ENCODE assay signal across 10 cellular contexts in the genomic region with DNA sequence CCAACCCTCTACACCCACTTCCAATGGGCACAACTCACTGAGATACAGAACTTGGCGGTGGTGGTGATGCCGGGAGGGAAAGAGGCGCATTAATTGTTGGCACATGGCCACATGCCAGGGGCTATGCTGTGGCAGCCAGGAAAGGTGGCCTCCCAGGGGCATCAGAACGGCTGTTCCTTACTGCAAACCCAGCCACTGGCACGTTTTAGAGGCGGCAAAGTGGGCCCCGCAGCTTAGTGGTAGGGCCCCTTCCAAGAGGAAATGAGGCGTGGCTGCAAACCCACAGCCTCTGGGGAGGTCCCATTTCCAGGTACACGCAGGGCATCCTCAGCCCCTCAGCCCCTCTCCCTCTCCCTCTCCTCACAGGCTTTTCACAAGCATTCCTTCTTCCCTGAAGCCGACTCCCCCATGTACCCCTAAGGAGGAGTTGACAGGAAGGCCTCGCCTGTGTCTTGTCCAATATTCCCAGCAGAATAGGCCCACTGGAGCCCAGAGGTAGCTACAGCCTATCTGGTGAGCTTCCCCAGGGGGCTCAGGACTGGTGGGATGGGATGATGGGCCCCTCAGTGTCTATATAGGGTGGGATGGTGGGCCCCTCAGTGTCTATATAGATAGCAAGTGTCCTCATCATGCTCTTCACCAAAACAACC.
DNase-seq lines count a peak whose midpoint lies in the region; ATAC-seq, FAIRE-seq and TF ChIP-seq lines count a peak whose summit lies in the region.
"Had no signal": no experiment of that assay in that cellular context is flagged by ENCODE, and none has a peak within 500 bp of the region (broad histone marks: within the 10 kb centered on the region; RNA-seq: fewer than 3 reads in every experiment).

No MANE protein-coding gene starts in this region.

- FAIRE-seq in D721Med (lab: Jason Lieb, UNC), result no peak

- intact Hi-C loops in lower lobe of right lung (cut with DNase I), result no loop called here

- TF ChIP-seq CTCF in lower lobe of right lung (IDR thresholded peaks at IDR 0.05) (no peak), type B pancreatic cell (conservative IDR thresholded peaks at IDR 0.05) (no peak), D721Med (IDR thresholded peaks at IDR 0.05; ENCODE audit: insufficient read depth, missing control alignments) (no peak)

- H3K9me3 Mint-ChIP-seq in activated naive CD4-positive, alpha-beta T cell treated with anti-CD3 and anti-CD28 coated beads, Interleukin-2, amount 10 ng/mL, durations not matched to agents 7 days and 5 days, result no peaks in the 10 kb centered on the region
- no peaks in the 10 kb centered on the region for H3K9me3 Mint-ChIP-seq in activated naive CD4-positive, alpha-beta T cell treated with anti-CD3 and anti-CD28 coated beads, Interleukin-2, amount 50 U/mL, for 72 hours
- no peaks in the 10 kb centered on the region for H3K9me3 Mint-ChIP-seq in type B pancreatic cell

- no peaks in the 10 kb centered on the region for H3K27me3 Mint-ChIP-seq in activated naive CD4-positive, alpha-beta T cell treated with anti-CD3 and anti-CD28 coated beads, Interleukin-2, amount 10 ng/mL, durations not matched to agents 7 days and 5 days
- no peaks in the 10 kb centered on the region for H3K27me3 Mint-ChIP-seq in type B pancreatic cell

- peaks cover 37% of the 10 kb centered on the region for H3K36me3 ChIP-seq in lower lobe of right lung

- peak overlapping the region; percentile 74 for H3K27ac ChIP-seq in lower lobe of right lung

- H3K4me3 ChIP-seq in lower lobe of right lung, result no peak overlapping the region

- H3K4me1 Mint-ChIP-seq in activated naive CD4-positive, alpha-beta T cell treated with anti-CD3 and anti-CD28 coated beads, Interleukin-2, amount 10 ng/mL, durations not matched to agents 7 days and 5 days, result peaks cover 35% of the 10 kb centered on the region
- peaks cover 6% of the 10 kb centered on the region for H3K4me1 Mint-ChIP-seq in type B pancreatic cell (ENCODE audit: unreplicated experiment)

- H3K36me3 Mint-ChIP-seq in activated naive CD4-positive, alpha-beta T cell treated with anti-CD3 and anti-CD28 coated beads, Interleukin-2, amount 10 ng/mL, durations not matched to agents 7 days and 5 days, result peaks cover 61% of the 10 kb centered on the region
- peaks cover 42 to 45% of the 10 kb centered on the region in 2 donors for H3K36me3 Mint-ChIP-seq in activated naive CD4-positive, alpha-beta T cell treated with anti-CD3 and anti-CD28 coated beads, Interleukin-2, amount 50 U/mL, for 72 hours
- H3K36me3 Mint-ChIP-seq in type B pancreatic cell, result peaks cover 4% of the 10 kb centered on the region

- CTCF ChIA-PET in activated naive CD4-positive, alpha-beta T cell treated with anti-CD3 and anti-CD28 coated beads, Interleukin-2, amount 10 ng/mL, durations not matched to agents 7 days and 5 days (lab: Charles Lee), result no interaction called here

- DNase-seq in activated naive CD4-positive, alpha-beta T cell treated with anti-CD3 and anti-CD28 coated beads, Interleukin-2, amount 10 ng/mL, durations not matched to agents 7 days and 5 days, result no peak
- DNase-seq in activated naive CD4-positive, alpha-beta T cell treated with anti-CD3 and anti-CD28 coated beads, Interleukin-2, amount 50 U/mL, for 16 hours, result no peak
- DNase-seq in activated naive CD4-positive, alpha-beta T cell treated with anti-CD3 and anti-CD28 coated beads, Interleukin-2, amount 50 U/mL, for 72 hours (ENCODE audit: low spot score in 2 of 2), result no peak
- no peak for DNase-seq in lower lobe of right lung
- DNase-seq in NCI-H1417 (lab: John Stamatoyannopoulos, UW), result no peak
- DNase-seq in NCI-H2227 (lab: John Stamatoyannopoulos, UW; ENCODE audit: unreplicated experiment), result no peak
- DNase-seq in type B pancreatic cell (ENCODE audit: extremely low spot score, unreplicated experiment), result no peak
- no peak for DNase-seq in D721Med (ENCODE audit: insufficient read length, low spot score)
- DNase-seq: activated gamma-delta T cell treated with Interleukin-2 at 50 U/mL for 16 hours, NCI-H524 had no signal

- H3K4me1 ChIP-seq in lower lobe of right lung, result peaks cover 49% of the 10 kb centered on the region

- H3K27ac Mint-ChIP-seq in activated naive CD4-positive, alpha-beta T cell treated with anti-CD3 and anti-CD28 coated beads, Interleukin-2, amount 10 ng/mL, durations not matched to agents 7 days and 5 days, result peak overlapping the region; percentile 36
- peak overlapping the region; percentile 71 to 72 for H3K27ac Mint-ChIP-seq in activated naive CD4-positive, alpha-beta T cell treated with anti-CD3 and anti-CD28 coated beads, Interleukin-2, amount 50 U/mL, for 72 hours
- no peak overlapping the region for H3K27ac Mint-ChIP-seq in type B pancreatic cell

- H3K27me3 ChIP-seq in lower lobe of right lung (ENCODE audit: low read depth), result no peaks in the 10 kb centered on the region

- no peak for ATAC-seq in activated naive CD4-positive, alpha-beta T cell treated with anti-CD3 and anti-CD28 coated beads, Interleukin-2, amount 50 U/mL, for 72 hours
- no peak for ATAC-seq in lower lobe of right lung

- no peaks in the 10 kb centered on the region for H3K9me3 ChIP-seq in lower lobe of right lung

- H3K4me3 Mint-ChIP-seq in activated naive CD4-positive, alpha-beta T cell treated with anti-CD3 and anti-CD28 coated beads, Interleukin-2, amount 10 ng/mL, durations not matched to agents 7 days and 5 days, result no peak overlapping the region
- H3K4me3 Mint-ChIP-seq in type B pancreatic cell, result no peak overlapping the region
